ENCODE assay signal across 6 cellular contexts in the genomic region with DNA sequence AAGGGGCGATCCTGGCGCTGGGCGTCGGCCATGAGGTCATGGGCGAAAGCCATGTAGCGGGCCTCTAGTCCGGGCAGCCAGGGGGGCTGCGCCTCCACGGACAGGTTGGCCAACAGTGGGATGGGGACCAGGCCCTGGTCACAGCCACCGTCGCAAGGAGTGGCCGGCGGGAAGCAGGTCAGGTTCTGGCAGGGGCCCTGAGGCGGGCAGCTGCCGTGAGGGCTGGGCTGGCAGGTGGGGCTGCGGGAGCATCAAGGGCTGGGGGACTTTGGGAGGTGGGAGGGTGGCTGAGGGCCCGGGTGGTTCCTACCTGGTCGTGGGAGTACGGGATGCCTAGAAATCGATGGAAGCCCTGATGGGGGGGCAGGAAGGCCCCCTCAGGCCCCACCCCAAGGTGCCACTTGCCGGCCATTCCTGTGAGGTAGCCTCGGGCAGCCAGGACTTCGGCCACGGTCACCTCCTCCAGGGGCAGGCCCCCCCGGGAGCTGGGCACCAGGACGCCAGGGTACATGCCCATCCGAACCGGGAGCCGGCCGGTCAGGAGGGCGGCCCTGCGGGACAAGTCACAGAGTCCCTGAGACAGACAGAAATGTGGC.
DNase-seq lines count a peak whose midpoint lies in the region; ATAC-seq and FAIRE-seq lines count a peak whose summit lies in the region.

No MANE protein-coding gene starts in this region.

- peak overlapping the region; percentile 95; the same call in 1 of the 2 replicates for H3K9ac ChIP-seq in ES-I3 (ENCODE audit: low read depth, low read length)
- H3K9ac ChIP-seq in adipocyte (ENCODE audit: low read length): peak overlapping the region; percentile 92

- peaks cover 3% of the 10 kb centered on the region for H3K27me3 ChIP-seq in adipocyte (replicated peaks; ENCODE audit: control insufficient read depth, insufficient read depth, low read length)
- no peaks in the 10 kb centered on the region for H3K27me3 ChIP-seq in muscle layer of duodenum (ENCODE audit: low read depth, low read length)

- no peak for FAIRE-seq in GM19239 (lab: Jason Lieb, UNC)

- DNase-seq in adipocyte (ENCODE audit: low read depth) (no peak), AG20443 (ENCODE audit: low spot score) (no peak), GM19239 (ENCODE audit: insufficient read length, low spot score) (no peak)

- ATAC-seq in HG02852 (IDR thresholded peaks at IDR 0.05; ENCODE audit: unreplicated experiment): no peak

- H3K4me1 ChIP-seq in ES-I3 (ENCODE audit: insufficient read depth, low read length) (peaks cover 3% of the 10 kb centered on the region), adipocyte (ENCODE audit: control insufficient read depth, insufficient read depth, low read length) (peaks cover 17% of the 10 kb centered on the region), muscle layer of duodenum (ENCODE audit: control insufficient read depth in 1 of 2, insufficient read depth in 2 of 2, low read length in 2 of 2) (peaks cover 6 to 23% of the 10 kb centered on the region in 2 donors)

- H3K36me3 ChIP-seq in ES-I3 (ENCODE audit: insufficient read depth, low read length): no peaks in the 10 kb centered on the region
- H3K36me3 ChIP-seq in adipocyte (ENCODE audit: control insufficient read depth, insufficient read depth, low read length, severe bottlenecking): peaks cover 3% of the 10 kb centered on the region
- H3K36me3 ChIP-seq in muscle layer of duodenum (ENCODE audit: control insufficient read depth in 1 of 2, insufficient read depth in 2 of 2, low read length in 2 of 2): no peaks in the 10 kb centered on the region

- H3K4me3 ChIP-seq in adipocyte (ENCODE audit: low read length): peak overlapping the region; percentile 93
- peak overlapping the region; percentile 64 to 75 for H3K4me3 ChIP-seq in muscle layer of duodenum (ENCODE audit: low read depth in 1 of 2, low read length in 2 of 2)

- H3K9me3 ChIP-seq in ES-I3 (ENCODE audit: control insufficient read depth, insufficient read depth, low read length) (no peaks in the 10 kb centered on the region), adipocyte (ENCODE audit: control insufficient read depth, low read length) (no peaks in the 10 kb centered on the region), muscle layer of duodenum (ENCODE audit: control insufficient read depth in 1 of 2, low read length in 2 of 2) (no peaks in the 10 kb centered on the region)

- no peak overlapping the region for H3K27ac ChIP-seq in muscle layer of duodenum (ENCODE audit: low read length)
